In genomic region chr1:51519048-51519856, GRCh38 we compare ENCODE assay signal across 8 cellular contexts. TPM values are rescaled to one million over a fixed set of nuclear protein-coding genes. Genes with fewer than 3 reads are reported as not detected.
A peak's percentile ranks its signal among the peaks of the same experiment; 100 is the strongest.
DNase-seq lines count a peak whose midpoint lies in the region; ATAC-seq, FAIRE-seq and TF ChIP-seq lines count a peak whose summit lies in the region.

TSS of gene EPS15 (minus strand) at chr1:51519266. CDS start at chr1:51519231, 35 bp downstream.

- peak within 1 kb of the TSS; percentile 74 for H3K4me3 ChIP-seq in astrocyte (ENCODE audit: insufficient read depth, low read depth, low read length)
- H3K4me3 ChIP-seq in right cardiac atrium (ENCODE audit: low read length) = peak within 1 kb of the TSS; percentile 85

- ATAC-seq in HG02642 (IDR thresholded peaks at IDR 0.05; ENCODE audit: poor library complexity, unreplicated experiment) = peak; percentile 69
- ATAC-seq in right cardiac atrium = peak; percentile 89 to 90

- peak; percentile 57; the same call in 1 of the 2 replicates for TF ChIP-seq POLR2A in GM12891 (IDR thresholded peaks at IDR 0.05; ENCODE audit: low read depth, low read length)

- H3K4me3 Mint-ChIP-seq in astrocyte (ENCODE audit: unreplicated experiment) = peak within 1 kb of the TSS; percentile 93

- H3K9ac ChIP-seq in astrocyte (ENCODE audit: low read length) = peak within 1 kb of the TSS; percentile 83

- H3K79me2 ChIP-seq in astrocyte (ENCODE audit: insufficient read depth, low read length) = peaks cover 43% of the 10 kb centered on the region

- H3K27me3 Mint-ChIP-seq in astrocyte (ENCODE audit: low read depth, unreplicated experiment) = no peaks in the 10 kb centered on the region

- no peaks in the 10 kb centered on the region for H3K36me3 Mint-ChIP-seq in astrocyte (ENCODE audit: low read depth, unreplicated experiment)

- peaks cover 28% of the 10 kb centered on the region for H3K4me1 Mint-ChIP-seq in astrocyte (ENCODE audit: low read depth, unreplicated experiment)

- H4K20me1 ChIP-seq in astrocyte (ENCODE audit: insufficient read depth, low read length) = peaks cover 26% of the 10 kb centered on the region

- no peaks in the 10 kb centered on the region for H3K36me3 ChIP-seq in astrocyte (ENCODE audit: insufficient read depth, low read length)

- peak within 1 kb of the TSS; percentile 49 for H3K27ac Mint-ChIP-seq in astrocyte (ENCODE audit: unreplicated experiment)

- DNase-seq in GM12891 (ENCODE audit: insufficient read length, low spot score) (peak; percentile 77), NCI-H1694 treated with DMSO at 0.1 percent for 48 hours (lab: John Stamatoyannopoulos, UW) (peak; percentile 45), T-helper 9 cell (peak; percentile 80), astrocyte (ENCODE audit: low read depth) (peak; percentile 52), right cardiac atrium (peak; percentile 89 to 96 (median 94)), putamen (ENCODE audit: low spot score) (peak; percentile 80), urothelium cell line (ENCODE audit: low spot score) (peak; percentile 94)

- no peak for TF ChIP-seq CTCF in astrocyte (IDR thresholded peaks at IDR 0.05; ENCODE audit: insufficient read depth, low read depth, low read length)

- H3K27me3 ChIP-seq in astrocyte (ENCODE audit: insufficient read depth, low read length) (no peaks in the 10 kb centered on the region), right cardiac atrium (ENCODE audit: control insufficient read depth, insufficient read depth) (no peaks in the 10 kb centered on the region)

- intact Hi-C loops in right cardiac atrium (cut with DNase I) = no loop called here

- peak within 1 kb of the TSS; percentile 97 for H3K4me2 ChIP-seq in astrocyte (ENCODE audit: low read length)

- peak within 1 kb of the TSS; percentile 75 for H2AFZ ChIP-seq in astrocyte (ENCODE audit: low read depth, low read length)

- WGBS in right cardiac atrium = 1% methylated on average over 55 of the region's 56 CpGs

- H3K9me3 ChIP-seq in astrocyte (ENCODE audit: insufficient read depth, low read depth, low read length) (no peaks in the 10 kb centered on the region), right cardiac atrium (ENCODE audit: control insufficient read depth, low read length) (no peaks in the 10 kb centered on the region)

- FAIRE-seq in GM12891 (lab: Jason Lieb, UNC) (peak; percentile 81), astrocyte (lab: Jason Lieb, UNC) (no peak), urothelium cell line (lab: Jason Lieb, UNC) (no peak)

- H3K4me1 ChIP-seq in astrocyte (ENCODE audit: insufficient read depth, low read length) (peaks cover 16% of the 10 kb centered on the region), right cardiac atrium (ENCODE audit: control insufficient read depth, insufficient read depth, low read length) (no peaks in the 10 kb centered on the region)

- H3K27ac ChIP-seq in astrocyte (ENCODE audit: low read depth, low read length) (peak within 1 kb of the TSS; percentile 54), right cardiac atrium (ENCODE audit: low read length) (peak within 1 kb of the TSS; percentile 92)

- H3K9me3 Mint-ChIP-seq in astrocyte (ENCODE audit: unreplicated experiment) = no peaks in the 10 kb centered on the region

TF ChIP-seq in GM12891, 5 proteins besides CTCF, POLR2A, EP300 and RAD21:
- TF ChIP-seq TAF1 (IDR thresholded peaks at IDR 0.05; ENCODE audit: low read depth, low read length) (peak; percentile 36), SPI1 (IDR thresholded peaks at IDR 0.05; ENCODE audit: low read depth, low read length) (no peak), POLR2AphosphoS5 (IDR thresholded peaks at IDR 0.05; ENCODE audit: low read depth, low read length) (peak; percentile 45; the same call in 1 of the 2 replicates), PAX5 (IDR thresholded peaks at IDR 0.05; ENCODE audit: insufficient read depth, low read length, severe bottlenecking) (peak; percentile 37), POU2F2 (IDR thresholded peaks at IDR 0.05; ENCODE audit: low read depth, low read length) (peak; percentile 62; the same call in 1 of the 2 replicates)

RNA-seq across cellular contexts. Expression of gene EPS15, which starts in this region (rescaled TPM):
- polyA plus RNA-seq in GM12891 (2012; ENCODE audit: low read depth, missing spikeins) = 23.2 TPM
- total RNA-seq in astrocyte (66.6 and 70.6 TPM in 2 replicates), right cardiac atrium (10 to 100 TPM; 72.4 to 87.5 (median 74.5) TPM)
- 26.0 TPM for polyA plus RNA-seq in right cardiac atrium

Comparison
In these comparisons a context has a peak if more than half of its experiments do, and no peak if none do; other contexts are left out.
1. Peak in every context shown above with its lines: DNase-seq, ATAC-seq, H3K4me3 ChIP-seq and H3K27ac ChIP-seq.